Comparison of ENCODE assay signal across 1 cellular context in the genomic region with DNA sequence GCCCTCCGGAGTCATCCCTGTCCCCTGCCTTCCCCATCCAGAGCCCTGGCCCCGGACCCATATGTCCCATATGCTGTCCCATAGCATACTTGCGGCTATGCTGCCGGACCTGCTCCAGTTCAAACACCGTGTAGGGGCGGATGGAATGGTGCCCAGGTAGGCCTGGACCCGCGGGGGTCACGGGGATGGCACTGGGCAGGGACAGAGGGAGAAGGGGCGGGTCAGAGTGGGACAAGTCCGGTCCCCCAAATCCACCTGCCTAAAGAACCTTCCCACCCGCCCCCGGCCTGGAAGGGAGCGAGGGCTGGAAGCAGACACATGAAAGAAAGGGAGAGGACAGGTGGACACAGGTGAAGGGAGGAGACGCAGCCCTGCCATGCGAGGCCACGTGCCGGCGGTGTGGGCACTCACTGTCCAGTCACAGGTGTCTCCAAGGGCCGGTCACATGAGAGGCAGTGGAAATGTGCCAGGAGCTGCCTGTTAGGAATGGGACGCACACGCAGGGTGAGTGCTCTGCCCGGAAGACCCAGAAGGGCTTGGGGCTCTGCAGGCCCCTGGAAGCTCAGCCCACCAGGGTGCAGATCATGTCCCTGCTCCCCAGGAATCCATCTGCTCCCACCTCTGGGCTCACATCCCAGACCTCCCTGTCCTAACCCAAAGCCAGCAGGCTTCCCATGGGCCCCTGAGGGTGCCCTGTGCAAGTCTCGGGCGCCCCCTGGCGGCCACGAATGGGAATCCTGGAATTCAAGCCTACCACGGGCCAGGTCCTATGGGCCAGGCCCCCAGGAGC.
TF ChIP-seq lines count a peak whose summit lies in the region.

No MANE protein-coding gene starts in this region.

TF ChIP-seq in HepG2, 621 proteins besides CTCF, POLR2A, EP300 and RAD21 (continued from another document):
- TF ChIP-seq IRF2 (CRISPR knock-in tag; IDR thresholded peaks at IDR 0.05) (0 out of 2 replicates have a peak, but pooled peaks have one; percentile 34), PRDM15 (CRISPR knock-in tag; IDR thresholded peaks at IDR 0.05) (no peak), ZNF232 (CRISPR knock-in tag; IDR thresholded peaks at IDR 0.05; ENCODE audit: borderline replicate concordance) (no peak), NFE2L1 (CRISPR knock-in tag; IDR thresholded peaks at IDR 0.05; ENCODE audit: borderline replicate concordance) (no peak), ZBTB4 (CRISPR knock-in tag; IDR thresholded peaks at IDR 0.05; ENCODE audit: borderline replicate concordance) (no peak), ZNF766 (CRISPR knock-in tag; IDR thresholded peaks at IDR 0.05; ENCODE audit: borderline replicate concordance) (no peak), NFE2L2 (IDR thresholded peaks at IDR 0.05; ENCODE audit: low read length) (peak; percentile 7; the same call in 1 of the 2 replicates), PHF20 (CRISPR knock-in tag; IDR thresholded peaks at IDR 0.05) (no peak), HCFC1 (IDR thresholded peaks at IDR 0.05; ENCODE audit: low read depth, low read length) (no peak), ZNF33A (CRISPR knock-in tag; IDR thresholded peaks at IDR 0.05; ENCODE audit: borderline replicate concordance) (no peak), CREBL2 (CRISPR knock-in tag; IDR thresholded peaks at IDR 0.05; ENCODE audit: borderline replicate concordance) (no peak), ZNF383 (CRISPR knock-in tag; IDR thresholded peaks at IDR 0.05; ENCODE audit: borderline replicate concordance) (no peak), AGO1 (IDR thresholded peaks at IDR 0.05; ENCODE audit: low read depth, low read length, poor library complexity, severe bottlenecking) (no peak), AHR (CRISPR knock-in tag; IDR thresholded peaks at IDR 0.05) (no peak; the same call in 1 of the 2 replicates), TCF7L2 (IDR thresholded peaks at IDR 0.05; ENCODE audit: low read depth, low read length) (no peak), CAMTA2 (CRISPR knock-in tag; IDR thresholded peaks at IDR 0.05; ENCODE audit: borderline replicate concordance) (no peak), NPAS2 (CRISPR knock-in tag; IDR thresholded peaks at IDR 0.05; ENCODE audit: borderline replicate concordance) (no peak), DZIP1 (CRISPR knock-in tag; IDR thresholded peaks at IDR 0.05) (no peak), ZNF788 (CRISPR knock-in tag; IDR thresholded peaks at IDR 0.05; ENCODE audit: borderline replicate concordance) (no peak; the same call in 1 of the 2 replicates), BCL3 (CRISPR knock-in tag; IDR thresholded peaks at IDR 0.05) (no peak), ZNF563 (CRISPR knock-in tag; IDR thresholded peaks at IDR 0.05) (no peak), KLF6 (CRISPR knock-in tag; IDR thresholded peaks at IDR 0.05) (0 out of 2 replicates have a peak, but pooled peaks have one; percentile 38), HDAC1 (CRISPR knock-in tag; IDR thresholded peaks at IDR 0.05) (no peak), TCF7 (IDR thresholded peaks at IDR 0.05; ENCODE audit: low read depth) (no peak)
- TF ChIP-seq, protein P1, sequence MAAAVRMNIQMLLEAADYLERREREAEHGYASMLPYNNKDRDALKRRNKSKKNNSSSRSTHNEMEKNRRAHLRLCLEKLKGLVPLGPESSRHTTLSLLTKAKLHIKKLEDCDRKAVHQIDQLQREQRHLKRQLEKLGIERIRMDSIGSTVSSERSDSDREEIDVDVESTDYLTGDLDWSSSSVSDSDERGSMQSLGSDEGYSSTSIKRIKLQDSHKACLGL (CRISPR knock-in tag; IDR thresholded peaks at IDR 0.05) = no peak
- TF ChIP-seq, protein P2, sequence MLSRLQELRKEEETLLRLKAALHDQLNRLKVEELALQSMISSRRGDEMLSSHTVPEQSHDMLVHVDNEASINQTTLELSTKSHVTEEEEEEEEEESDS (CRISPR knock-in tag; IDR thresholded peaks at IDR 0.05; ENCODE audit: borderline replicate concordance) = no peak
- TF ChIP-seq, protein P3, sequence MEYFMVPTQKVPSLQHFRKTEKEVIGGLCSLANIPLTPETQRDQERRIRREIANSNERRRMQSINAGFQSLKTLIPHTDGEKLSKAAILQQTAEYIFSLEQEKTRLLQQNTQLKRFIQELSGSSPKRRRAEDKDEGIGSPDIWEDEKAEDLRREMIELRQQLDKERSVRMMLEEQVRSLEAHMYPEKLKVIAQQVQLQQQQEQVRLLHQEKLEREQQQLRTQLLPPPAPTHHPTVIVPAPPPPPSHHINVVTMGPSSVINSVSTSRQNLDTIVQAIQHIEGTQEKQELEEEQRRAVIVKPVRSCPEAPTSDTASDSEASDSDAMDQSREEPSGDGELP (IDR thresholded peaks at IDR 0.05; ENCODE audit: borderline replicate concordance, low read depth) = no peak
- TF ChIP-seq, protein P4, sequence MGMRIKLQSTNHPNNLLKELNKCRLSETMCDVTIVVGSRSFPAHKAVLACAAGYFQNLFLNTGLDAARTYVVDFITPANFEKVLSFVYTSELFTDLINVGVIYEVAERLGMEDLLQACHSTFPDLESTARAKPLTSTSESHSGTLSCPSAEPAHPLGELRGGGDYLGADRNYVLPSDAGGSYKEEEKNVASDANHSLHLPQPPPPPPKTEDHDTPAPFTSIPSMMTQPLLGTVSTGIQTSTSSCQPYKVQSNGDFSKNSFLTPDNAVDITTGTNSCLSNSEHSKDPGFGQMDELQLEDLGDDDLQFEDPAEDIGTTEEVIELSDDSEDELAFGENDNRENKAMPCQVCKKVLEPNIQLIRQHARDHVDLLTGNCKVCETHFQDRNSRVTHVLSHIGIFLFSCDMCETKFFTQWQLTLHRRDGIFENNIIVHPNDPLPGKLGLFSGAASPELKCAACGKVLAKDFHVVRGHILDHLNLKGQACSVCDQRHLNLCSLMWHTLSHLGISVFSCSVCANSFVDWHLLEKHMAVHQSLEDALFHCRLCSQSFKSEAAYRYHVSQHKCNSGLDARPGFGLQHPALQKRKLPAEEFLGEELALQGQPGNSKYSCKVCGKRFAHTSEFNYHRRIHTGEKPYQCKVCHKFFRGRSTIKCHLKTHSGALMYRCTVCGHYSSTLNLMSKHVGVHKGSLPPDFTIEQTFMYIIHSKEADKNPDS (CRISPR knock-in tag; IDR thresholded peaks at IDR 0.05) = no peak
- TF ChIP-seq, protein P5, sequence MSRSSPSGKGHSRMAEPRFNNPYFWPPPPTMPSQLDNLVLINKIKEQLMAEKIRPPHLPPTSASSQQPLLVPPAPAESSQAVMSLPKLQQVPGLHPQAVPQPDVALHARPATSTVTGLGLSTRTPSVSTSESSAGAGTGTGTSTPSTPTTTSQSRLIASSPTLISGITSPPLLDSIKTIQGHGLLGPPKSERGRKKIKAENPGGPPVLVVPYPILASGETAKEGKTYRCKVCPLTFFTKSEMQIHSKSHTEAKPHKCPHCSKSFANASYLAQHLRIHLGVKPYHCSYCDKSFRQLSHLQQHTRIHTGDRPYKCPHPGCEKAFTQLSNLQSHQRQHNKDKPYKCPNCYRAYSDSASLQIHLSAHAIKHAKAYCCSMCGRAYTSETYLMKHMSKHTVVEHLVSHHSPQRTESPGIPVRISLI (CRISPR knock-in tag; IDR thresholded peaks at IDR 0.05; ENCODE audit: borderline replicate concordance) = no peak; the same call in 1 of the 2 replicates
